In the genomic region with DNA sequence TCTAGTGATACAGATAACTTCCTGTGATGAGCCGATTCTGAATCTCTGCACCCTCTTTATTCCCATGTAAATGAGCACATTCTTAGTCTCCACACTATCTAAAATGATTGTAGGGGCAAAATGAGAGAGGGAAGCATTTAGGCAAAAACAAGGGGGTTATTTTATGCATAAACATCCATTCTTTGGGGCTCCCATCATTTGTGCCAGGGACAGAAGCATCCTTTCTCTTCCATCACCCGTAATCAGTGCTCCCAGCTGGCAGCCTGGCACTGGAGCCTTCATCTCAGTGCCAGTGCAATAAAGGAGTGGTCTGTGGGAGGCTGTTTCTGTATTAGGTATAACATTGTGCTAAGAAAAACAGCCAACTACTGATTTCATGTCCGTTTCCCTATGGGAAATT, we compare ENCODE assay signal across 19 cellular contexts.
DNase-seq lines count a peak whose midpoint lies in the region; ATAC-seq lines count a peak whose summit lies in the region.
"Had no signal": no experiment of that assay in that cellular context is flagged by ENCODE, and none has a peak within 500 bp of the region (broad histone marks: within the 10 kb centered on the region; RNA-seq: fewer than 3 reads in every experiment).

No MANE protein-coding gene starts in this region.

- DNase-seq in DMS 273 (lab: John Stamatoyannopoulos, UW; ENCODE audit: unreplicated experiment) (peak; percentile 13), DMS 273 treated with DMSO at 0.1 percent for 48 hours (lab: John Stamatoyannopoulos, UW) (no peak), midbrain (lab: John Stamatoyannopoulos, UW) (peak; percentile 52), substantia nigra (lab: John Stamatoyannopoulos, UW) (peak in 24 of 49 donors; percentile 14 to 63 (median 38)), NCI-H510A (lab: John Stamatoyannopoulos, UW) (no peak)
- no peak for DNase-seq in stimulated activated naive CD8-positive, alpha-beta T cell treated with anti-CD3 and anti-CD28 coated beads, Interleukin-15, Interleukin-2, amounts not matched to agents 100 U/mL and 50 U/mL, for 24 hours
- DNase-seq: activated CD8-positive, alpha-beta T cell treated with anti-CD3 and anti-CD28 coated beads for 36 hours; activated gamma-delta T cell; activated T-cell treated with anti-CD3 and anti-CD28 coated beads for 4 hours; DMS79; effector CD4-positive, alpha-beta T cell; naive thymus-derived CD4-positive, alpha-beta T cell; stimulated activated CD4-positive, alpha-beta T cell treated with anti-CD3 and anti-CD28 coated beads, Interleukin-1b, Interleukin-23, amount 100 ng/mL, for 48 hours had no signal

- ATAC-seq in HG03095 (IDR thresholded peaks at IDR 0.05; ENCODE audit: unreplicated experiment) = no peak
- ATAC-seq in stimulated activated naive CD8-positive, alpha-beta T cell treated with anti-CD3 and anti-CD28 coated beads, Interleukin-15, Interleukin-2, amounts not matched to agents 100 U/mL and 50 U/mL, for 24 hours = no peak
- ATAC-seq: activated CD4-positive, CD25-positive, alpha-beta regulatory T cell treated with anti-CD3 and anti-CD28 coated beads, Interleukin-2, amount 50 U/mL, for 24 hours; activated CD8-positive, alpha-beta T cell treated with anti-CD3 and anti-CD28 coated beads for 36 hours; gastroesophageal sphincter had no signal

- H3K27ac ChIP-seq in cingulate gyrus (ENCODE audit: low read depth, low read length) (peak overlapping the region; percentile 96), substantia nigra (ENCODE audit: low read depth, low read length, poor library complexity, severe bottlenecking) (peak overlapping the region; percentile 91)
- H3K27ac ChIP-seq: KMS-11, skin epidermis had no signal

Comparison
In these comparisons a context has a peak if more than half of its experiments do, and no peak if none do; other contexts are left out.
1. DNase-seq: peak in DMS 273 (single experiment) and midbrain (single experiment); none in DMS 273 treated with DMSO at 0.1 percent for 48 hours (single experiment), stimulated activated naive CD8-positive, alpha-beta T cell treated with anti-CD3 and anti-CD28 coated beads, Interleukin-15, Interleukin-2, amounts not matched to agents 100 U/mL and 50 U/mL, for 24 hours (single experiment) and NCI-H510A (single experiment).